Comparison of ENCODE assay signal across 11 cellular contexts in genomic region chr2:46963961-46964673, GRCh38. TPM values are rescaled to one million over a fixed set of nuclear protein-coding genes. Genes with fewer than 3 reads are reported as not detected.
DNase-seq lines count a peak whose midpoint lies in the region; ATAC-seq and TF ChIP-seq lines count a peak whose summit lies in the region.
"Had no signal": no experiment of that assay in that cellular context is flagged by ENCODE, and none has a peak within 500 bp of the region (broad histone marks: within the 10 kb centered on the region; RNA-seq: fewer than 3 reads in every experiment).

No MANE protein-coding gene starts in this region.

- no peak for ATAC-seq in lower lobe of right lung
- ATAC-seq in upper lobe of right lung = no peak
- no peak for ATAC-seq in HG03457 (IDR thresholded peaks at IDR 0.05; ENCODE audit: unreplicated experiment)

- no peak for DNase-seq in activated naive CD4-positive, alpha-beta T cell (lab: John Stamatoyannopoulos, UW)
- DNase-seq in adrenal gland (no peak), lower lobe of right lung (no peak), upper lobe of right lung (no peak), T-helper 1 cell (no peak), glutamatergic neuron (no peak)
- DNase-seq: activated CD4-positive, alpha-beta T cell treated with anti-CD3 and anti-CD28 coated beads, Interleukin-2, amount 50 U/mL, for 1 hour; AML-193; SHP77 treated with DMSO at 0.1 percent for 48 hours had no signal

- H3K9me3 ChIP-seq in adrenal gland (replicated peaks in 1 of 3) (no peaks in the 10 kb centered on the region), lower lobe of right lung (no peaks in the 10 kb centered on the region), upper lobe of right lung (no peaks in the 10 kb centered on the region)

- H3K9me3 Mint-ChIP-seq in activated naive CD4-positive, alpha-beta T cell treated with anti-CD3 and anti-CD28 coated beads, Interleukin-2, amount 50 U/mL, for 24 hours = no peaks in the 10 kb centered on the region
- no peaks in the 10 kb centered on the region for H3K9me3 Mint-ChIP-seq in glutamatergic neuron (ENCODE audit: unreplicated experiment)

- 71 to 85% (median 81%) methylated on average over 7 of the region's 7 CpGs for WGBS in adrenal gland, 4 donors

- H3K36me3 ChIP-seq in adrenal gland (replicated peaks in 1 of 2) (peaks cover 0 to 14% of the 10 kb centered on the region in 2 donors), lower lobe of right lung (peaks cover 32% of the 10 kb centered on the region), upper lobe of right lung (peaks cover 14% of the 10 kb centered on the region)

- no peak overlapping the region for H3K4me3 Mint-ChIP-seq in activated naive CD4-positive, alpha-beta T cell treated with anti-CD3 and anti-CD28 coated beads, Interleukin-2, amount 50 U/mL, for 24 hours
- H3K4me3 Mint-ChIP-seq in glutamatergic neuron (ENCODE audit: unreplicated experiment) = no peak overlapping the region

- TF ChIP-seq POLR2A in adrenal gland (IDR thresholded peaks at IDR 0.05) = no peak

- H3K4me3 ChIP-seq in adrenal gland (no peak overlapping the region), lower lobe of right lung (no peak overlapping the region), upper lobe of right lung (no peak overlapping the region)

- peaks cover 23 to 39% of the 10 kb centered on the region in 2 donors for H3K4me1 ChIP-seq in adrenal gland (replicated peaks in 1 of 2)
- H3K4me1 ChIP-seq in lower lobe of right lung = peaks cover 45% of the 10 kb centered on the region
- peaks cover 37% of the 10 kb centered on the region for H3K4me1 ChIP-seq in upper lobe of right lung

- peak overlapping the region in 4 of 5 donors; percentile 39 to 46 (median 41) for H3K27ac ChIP-seq in adrenal gland
- H3K27ac ChIP-seq in lower lobe of right lung = peak overlapping the region; percentile 57
- peak overlapping the region; percentile 55 for H3K27ac ChIP-seq in upper lobe of right lung

- H3K4me1 Mint-ChIP-seq in activated naive CD4-positive, alpha-beta T cell treated with anti-CD3 and anti-CD28 coated beads, Interleukin-2, amount 50 U/mL, for 24 hours = peaks cover 10% of the 10 kb centered on the region
- no peaks in the 10 kb centered on the region for H3K4me1 Mint-ChIP-seq in glutamatergic neuron (ENCODE audit: low read depth, unreplicated experiment)

- peaks cover 6% of the 10 kb centered on the region for H3K36me3 Mint-ChIP-seq in activated naive CD4-positive, alpha-beta T cell treated with anti-CD3 and anti-CD28 coated beads, Interleukin-2, amount 50 U/mL, for 24 hours
- H3K36me3 Mint-ChIP-seq in glutamatergic neuron (ENCODE audit: unreplicated experiment) = no peaks in the 10 kb centered on the region

- no peaks in the 10 kb centered on the region for H3K27me3 ChIP-seq in adrenal gland
- H3K27me3 ChIP-seq in lower lobe of right lung (ENCODE audit: low read depth) = no peaks in the 10 kb centered on the region
- H3K27me3 ChIP-seq in upper lobe of right lung = no peaks in the 10 kb centered on the region

- TF ChIP-seq CTCF in adrenal gland (IDR thresholded peaks at IDR 0.05) (no peak), lower lobe of right lung (IDR thresholded peaks at IDR 0.05) (no peak), upper lobe of right lung (IDR thresholded peaks at IDR 0.05) (no peak), glutamatergic neuron (IDR thresholded peaks at IDR 0.05; ENCODE audit: partially characterized antibody, unreplicated experiment) (no peak)

- intact Hi-C loops in adrenal gland (cut with DNase I) (no loop called here), lower lobe of right lung (cut with DNase I) (no loop called here), upper lobe of right lung (cut with DNase I) (no loop called here)

- peak overlapping the region; percentile 77 for H3K27ac Mint-ChIP-seq in activated naive CD4-positive, alpha-beta T cell treated with anti-CD3 and anti-CD28 coated beads, Interleukin-2, amount 50 U/mL, for 24 hours
- no peak overlapping the region for H3K27ac Mint-ChIP-seq in glutamatergic neuron (ENCODE audit: unreplicated experiment)

- no peaks in the 10 kb centered on the region for H3K27me3 Mint-ChIP-seq in activated naive CD4-positive, alpha-beta T cell treated with anti-CD3 and anti-CD28 coated beads, Interleukin-2, amount 50 U/mL, for 24 hours
- peaks cover 3% of the 10 kb centered on the region for H3K27me3 Mint-ChIP-seq in glutamatergic neuron (ENCODE audit: unreplicated experiment)

RNA-seq across cellular contexts. Expression of gene TTC7A, which starts 23.1 kb away (rescaled TPM):
- total RNA-seq in adrenal gland = 10 to 100 TPM; 30.6 to 87.4 (median 57.8) TPM
- polyA plus RNA-seq in adrenal gland = 10 to 100 TPM; 24.6 to 59.4 (median 31.9) TPM
- total RNA-seq in lower lobe of right lung = 60.9 TPM
- total RNA-seq in upper lobe of right lung = 45.5 TPM
- total RNA-seq in glutamatergic neuron (ENCODE audit: unreplicated experiment) = 4.2 TPM

RNA-seq across cellular contexts. Expression of gene MCFD2, which starts 48.5 kb away (rescaled TPM):
- total RNA-seq in adrenal gland (100 to 1,000 TPM; 189 to 695 (median 304) TPM), lower lobe of right lung (82.3 TPM), upper lobe of right lung (104 TPM), glutamatergic neuron (ENCODE audit: unreplicated experiment) (33.0 TPM)
- polyA plus RNA-seq in adrenal gland = 100 to 1,000 TPM in 1 of 3 donors, 10 to 100 TPM in 2; 29.6 to 515 (median 30.7) TPM
